ENCODE assay signal across 8 cellular contexts in genomic region chr1:181170194-181170593, GRCh38.
"Had no signal": no experiment of that assay in that cellular context is flagged by ENCODE, and none has a peak within 500 bp of the region (broad histone marks: within the 10 kb centered on the region; RNA-seq: fewer than 3 reads in every experiment).

No MANE protein-coding gene starts in this region.

- H3K9ac ChIP-seq: GM23248 had no signal

- H2AFZ ChIP-seq: GM23248 had no signal

- ATAC-seq: HCT116 had no signal

- FAIRE-seq: HTR-8/SVneo had no signal

- DNase-seq: GM23248, GOT3, H7, HFFc6, KG1 had no signal

- H3K36me3 ChIP-seq: HAP-1 had no signal

- H3K4me3 ChIP-seq: GM23248, HAP-1 had no signal

- H3K27ac ChIP-seq: GM23248 had no signal

- H3K4me1 ChIP-seq: HAP-1 had no signal
